Comparison of ENCODE assay signal across 8 cellular contexts in the genomic region with DNA sequence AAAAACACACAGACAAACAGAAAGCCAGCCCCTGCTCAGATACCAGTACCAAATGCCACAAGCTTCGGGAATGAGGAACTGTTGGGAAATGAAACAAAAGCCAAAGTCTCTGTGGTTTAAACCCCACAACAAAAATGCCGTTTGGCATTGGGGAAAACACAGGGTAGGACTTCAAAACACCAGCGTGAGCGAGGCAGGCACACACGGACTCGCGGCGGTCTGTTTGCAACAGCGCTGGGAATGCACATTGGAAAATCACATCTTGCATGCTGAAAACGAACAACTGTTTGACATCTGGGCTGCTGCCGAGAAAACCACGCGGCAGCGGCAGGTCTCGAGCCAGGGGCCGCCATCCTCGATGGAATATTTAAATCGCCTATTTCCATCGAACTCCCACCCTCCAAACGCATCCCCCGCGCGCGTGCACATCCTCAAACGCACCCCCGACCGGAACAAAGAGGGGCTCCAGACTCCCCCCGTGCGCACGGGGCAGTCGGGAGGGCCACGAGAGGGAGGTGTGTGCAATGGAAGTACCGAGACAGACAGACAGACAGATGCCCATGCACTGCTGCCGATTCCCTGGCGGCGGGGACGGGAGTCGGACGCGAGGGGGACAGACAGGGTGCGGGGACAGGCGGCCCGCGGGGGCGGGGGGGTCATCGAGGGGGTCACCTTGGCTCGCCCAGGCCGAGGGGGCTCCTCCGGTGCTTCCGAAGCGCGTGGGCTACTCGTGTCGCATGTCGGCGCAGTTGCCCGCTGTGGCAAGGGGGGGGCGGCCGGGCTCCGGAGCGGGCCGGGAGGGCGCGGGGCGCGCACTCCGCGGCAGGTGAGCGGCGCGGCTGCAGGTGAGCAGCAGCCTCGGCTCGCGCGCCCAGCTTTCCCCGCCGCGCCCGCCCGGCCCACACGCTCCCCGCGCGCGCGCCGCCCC. TPM values are rescaled to one million over a fixed set of nuclear protein-coding genes. Genes with fewer than 3 reads are reported as not detected.
DNase-seq lines count a peak whose midpoint lies in the region; ATAC-seq lines count a peak whose summit lies in the region.
"Had no signal": no experiment of that assay in that cellular context is flagged by ENCODE, and none has a peak within 500 bp of the region (broad histone marks: within the 10 kb centered on the region; RNA-seq: fewer than 3 reads in every experiment).

TSS of gene GPR12 (minus strand) at position 880 of the 928 bp plus-strand sequence. CDS start 959 bp downstream, outside the sequence.

- H3K27me3 ChIP-seq in HUES6 (ENCODE audit: control insufficient read depth, insufficient read depth, low read length) (peaks cover 87% of the 10 kb centered on the region), Karpas-422 (ENCODE audit: low read length) (no peaks in the 10 kb centered on the region)

- H4K20me1 ChIP-seq in Karpas-422 (ENCODE audit: insufficient read depth, low read depth, low read length): no peaks in the 10 kb centered on the region

- no peak within 1 kb of the TSS for H3K27ac Mint-ChIP-seq in T-helper 17 cell

- H3K36me3 ChIP-seq in HUES6 (ENCODE audit: control insufficient read depth, insufficient read depth, low read length) (no peaks in the 10 kb centered on the region), Karpas-422 (ENCODE audit: insufficient read depth, low read length) (no peaks in the 10 kb centered on the region)

- H3K27me3 Mint-ChIP-seq in T-helper 17 cell: peaks cover 79% of the 10 kb centered on the region

- H3K9me2 ChIP-seq in Karpas-422 (replicated peaks; ENCODE audit: insufficient read depth, low read length): no peaks in the 10 kb centered on the region

- no peak within 1 kb of the TSS for H3K4me2 ChIP-seq in Karpas-422 (ENCODE audit: low read depth, low read length, poor library complexity, severe bottlenecking)

- H2AFZ ChIP-seq in Karpas-422 (ENCODE audit: low read length): no peak within 1 kb of the TSS

- H3K27ac ChIP-seq in HUES6 (ENCODE audit: low read depth, low read length) (no peak within 1 kb of the TSS), skin epidermis (no peak within 1 kb of the TSS), Karpas-422 (ENCODE audit: low read length) (no peak within 1 kb of the TSS)

- no peaks in the 10 kb centered on the region; the same call in 1 of the 2 replicates for H3K4me1 ChIP-seq in HUES6 (ENCODE audit: control insufficient read depth, insufficient read depth, low read length)
- no peaks in the 10 kb centered on the region for H3K4me1 ChIP-seq in Karpas-422 (ENCODE audit: low read length)

- H3K4me3 ChIP-seq in HUES6 (ENCODE audit: low read depth, low read length) (peak within 1 kb of the TSS; percentile 66), skin epidermis (peak within 1 kb of the TSS; percentile 4 to 42 (median 20)), Karpas-422 (ENCODE audit: low read length) (no peak within 1 kb of the TSS)

- H3K9me3 ChIP-seq in HUES6 (ENCODE audit: control insufficient read depth, insufficient read depth, low read depth, low read length) (no peaks in the 10 kb centered on the region), T-helper 17 cell (ENCODE audit: control insufficient read depth, low read length, poor library complexity, severe bottlenecking) (no peaks in the 10 kb centered on the region), Karpas-422 (ENCODE audit: low read length) (no peaks in the 10 kb centered on the region)

- no peaks in the 10 kb centered on the region for H3K79me2 ChIP-seq in Karpas-422 (ENCODE audit: low read length)

- H3K9ac ChIP-seq in HUES6 (ENCODE audit: low read length) (no peak within 1 kb of the TSS), Karpas-422 (ENCODE audit: low read length) (no peak within 1 kb of the TSS)

- ATAC-seq in T-helper 17 cell (no peak), HG03571 (IDR thresholded peaks at IDR 0.05; ENCODE audit: unreplicated experiment) (no peak)
- ATAC-seq: HCT116 had no signal

- peaks cover 8% of the 10 kb centered on the region for H3K36me3 Mint-ChIP-seq in T-helper 17 cell (ENCODE audit: low read depth)

- peaks cover 3% of the 10 kb centered on the region for H3K4me1 Mint-ChIP-seq in T-helper 17 cell

- H3K4me3 Mint-ChIP-seq in T-helper 17 cell: peak within 1 kb of the TSS; percentile 71

- DNase-seq in T-helper 17 cell (no peak), hepatic stellate cell (ENCODE audit: low spot score) (peak; percentile 13), GOT3 (lab: John Stamatoyannopoulos, UW) (no peak), Karpas-422 (no peak)

RNA-seq across cellular contexts. Expression of gene GPR12, which starts in this region (rescaled TPM):
- total RNA-seq in T-helper 17 cell: not detected
- total RNA-seq in Karpas-422 (2014; rRNA removed; shearing (Covaris generic); ENCODE audit: low replicate concordance): not detected in 2 replicates
